1 cellular context compared by ENCODE assay signal in genomic region chr14:61471297-61471980, GRCh38.
TF ChIP-seq lines count a peak whose summit lies in the region.

No MANE protein-coding gene starts in this region.

TF ChIP-seq in IMR-90, 13 proteins besides CTCF, POLR2A, EP300 and RAD21 (continued from another document):
- no peak for TF ChIP-seq MXI1 (IDR thresholded peaks at IDR 0.05; ENCODE audit: borderline replicate concordance, low read depth, low read length)
- no peak for TF ChIP-seq MAZ (IDR thresholded peaks at IDR 0.05; ENCODE audit: borderline replicate concordance, low read depth, low read length)
- no peak for TF ChIP-seq RFX5 (IDR thresholded peaks at IDR 0.05; ENCODE audit: low read depth, low read length)
- TF ChIP-seq RCOR1 (IDR thresholded peaks at IDR 0.05; ENCODE audit: insufficient replicate concordance, low read length): no peak
- no peak for TF ChIP-seq CEBPB (IDR thresholded peaks at IDR 0.05; ENCODE audit: low read depth, low read length)
TF ChIP-seq in IMR-90: peak in this region for 0.
